In the genomic region with DNA sequence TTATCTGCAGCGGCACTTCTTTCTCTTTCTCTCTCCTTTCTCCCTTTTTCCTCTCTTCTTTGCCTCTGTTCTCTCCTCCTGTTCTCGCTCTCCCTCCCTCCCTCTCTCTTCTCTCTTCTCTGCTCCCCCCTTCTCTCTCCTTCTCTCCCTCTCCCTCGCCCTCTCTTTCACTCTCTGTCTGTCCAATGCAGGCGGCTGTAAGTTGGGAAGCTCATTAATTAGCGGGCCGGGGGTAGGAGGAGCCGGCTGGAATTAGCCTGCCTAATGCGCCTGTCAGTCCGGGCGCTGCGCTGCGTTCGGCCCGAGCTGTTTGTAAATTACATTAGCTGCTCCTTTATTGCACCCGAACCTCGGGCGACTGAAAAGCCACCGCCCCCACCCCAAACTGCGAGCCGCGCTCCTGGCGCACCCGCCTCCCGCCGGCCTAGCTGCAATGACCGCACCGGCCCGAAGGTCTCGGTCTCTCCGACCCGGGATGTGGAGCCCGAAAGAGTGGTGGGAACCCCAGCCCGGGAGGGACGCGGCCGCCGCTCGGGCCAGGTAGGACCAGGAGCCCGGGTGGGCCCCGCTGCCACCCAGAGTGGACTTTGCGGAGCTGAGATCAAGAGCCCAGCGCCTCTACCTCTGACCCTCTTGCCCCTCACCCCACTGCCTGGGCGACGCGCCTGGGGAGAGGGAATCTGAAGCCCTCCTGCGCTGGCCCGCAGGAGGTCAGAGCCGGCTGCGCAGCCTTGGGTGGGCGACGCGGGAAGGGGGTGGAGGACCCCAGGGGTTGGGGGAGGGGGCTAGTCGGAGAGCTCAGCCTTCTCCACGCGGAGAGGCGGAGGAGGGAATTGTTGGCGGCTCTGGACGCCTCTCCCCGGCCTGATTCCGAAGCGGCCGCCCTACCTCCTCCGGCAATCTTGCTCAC, we compare ENCODE assay signal across 8 cellular contexts.
DNase-seq lines count a peak whose midpoint lies in the region; ATAC-seq lines count a peak whose summit lies in the region.

A gene with protein sequence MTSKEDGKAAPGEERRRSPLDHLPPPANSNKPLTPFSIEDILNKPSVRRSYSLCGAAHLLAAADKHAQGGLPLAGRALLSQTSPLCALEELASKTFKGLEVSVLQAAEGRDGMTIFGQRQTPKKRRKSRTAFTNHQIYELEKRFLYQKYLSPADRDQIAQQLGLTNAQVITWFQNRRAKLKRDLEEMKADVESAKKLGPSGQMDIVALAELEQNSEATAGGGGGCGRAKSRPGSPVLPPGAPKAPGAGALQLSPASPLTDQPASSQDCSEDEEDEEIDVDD (minus strand): TSS at position 189 of the 910 bp plus-strand sequence. CDS start 648 bp downstream, outside the sequence.

- peaks cover 27 to 31% of the 10 kb centered on the region in 2 donors for H3K4me1 Mint-ChIP-seq in effector memory CD8-positive, alpha-beta T cell (ENCODE audit: low read depth in 2 of 2)

- H3K4me3 ChIP-seq in rectal smooth muscle tissue (ENCODE audit: low read length) = peak within 1 kb of the TSS; percentile 41

- peaks cover 80% of the 10 kb centered on the region for H3K27me3 ChIP-seq in rectal smooth muscle tissue (ENCODE audit: control insufficient read depth, insufficient read depth, low read length)

- peaks cover 4% of the 10 kb centered on the region for H3K4me1 ChIP-seq in rectal smooth muscle tissue (ENCODE audit: control insufficient read depth, insufficient read depth, low read length)

- no peak within 1 kb of the TSS for H3K9ac ChIP-seq in rectal smooth muscle tissue (ENCODE audit: low read length)

- peaks cover 83 to 98% of the 10 kb centered on the region in 2 donors for H3K27me3 Mint-ChIP-seq in effector memory CD8-positive, alpha-beta T cell

- peaks cover 15% of the 10 kb centered on the region for H3K36me3 Mint-ChIP-seq in effector memory CD8-positive, alpha-beta T cell (ENCODE audit: insufficient read depth)

- H3K27ac ChIP-seq in rectal smooth muscle tissue (ENCODE audit: low read depth, low read length) = no peak within 1 kb of the TSS
- H3K27ac ChIP-seq in caudate nucleus (ENCODE audit: low read depth, low read length) = no peak within 1 kb of the TSS

- DNase-seq in NCI-H748 (lab: John Stamatoyannopoulos, UW; ENCODE audit: unreplicated experiment) (peak; percentile 41), NCI-H748 treated with DMSO at 0.1 percent for 48 hours (lab: John Stamatoyannopoulos, UW) (no peak), NCI-H1694 (lab: John Stamatoyannopoulos, UW) (peak; percentile 4), caudate nucleus (lab: John Stamatoyannopoulos, UW) (no peak), AG08395 (ENCODE audit: low spot score) (no peak)
- DNase-seq in effector memory CD8-positive, alpha-beta T cell = no peak

- no peaks in the 10 kb centered on the region for H3K36me3 ChIP-seq in rectal smooth muscle tissue (ENCODE audit: control insufficient read depth, insufficient read depth, low read length)

- H3K9me3 Mint-ChIP-seq in effector memory CD8-positive, alpha-beta T cell = no peaks in the 10 kb centered on the region

- peak within 1 kb of the TSS; percentile 69 to 82 for H3K4me3 Mint-ChIP-seq in effector memory CD8-positive, alpha-beta T cell

- no peak for ATAC-seq in effector memory CD8-positive, alpha-beta T cell (replicated peaks)
- no peak for ATAC-seq in HG03139 (IDR thresholded peaks at IDR 0.05; ENCODE audit: unreplicated experiment)

- no peak within 1 kb of the TSS for H3K27ac Mint-ChIP-seq in effector memory CD8-positive, alpha-beta T cell

Comparison
In these comparisons a context has a peak if more than half of its experiments do, and no peak if none do; other contexts are left out.
1. DNase-seq: peak in NCI-H748 (single experiment) and NCI-H1694 (single experiment); none in NCI-H748 treated with DMSO at 0.1 percent for 48 hours (single experiment), effector memory CD8-positive, alpha-beta T cell (0 of 3), caudate nucleus (0 of 61) and AG08395 (single experiment).